In genomic region chr1:143884532-143884931, GRCh38 we compare ENCODE assay signal across 8 cellular contexts.
A peak's percentile ranks its signal among the peaks of the same experiment; 100 is the strongest.
DNase-seq lines count a peak whose midpoint lies in the region; ATAC-seq, FAIRE-seq and TF ChIP-seq lines count a peak whose summit lies in the region.
"Not testable (repeated sequence)": the region's sequence is repeated elsewhere in the genome, so short reads cannot be mapped to it uniquely, and the experiment has no call there.

No MANE protein-coding gene starts in this region.

- not testable (repeated sequence) for TF ChIP-seq POLR2A in A549 (IDR thresholded peaks at IDR 0.05; ENCODE audit: low read length)

- not testable (repeated sequence) for DNase-seq in A549 (ENCODE audit: low read depth in 1 of 2, low spot score in 1 of 2); MCF 10A (ENCODE audit: unreplicated experiment)
- DNase-seq in activated CD8-positive, alpha-beta memory T cell treated with anti-CD3 and anti-CD28 coated beads for 1 hour (ENCODE audit: extremely low read depth in 1 of 2, low read depth in 1 of 2): peak; percentile 14 to 26
- peak; percentile 49 for DNase-seq in left lobe of liver (ENCODE audit: low spot score)
- DNase-seq in stimulated activated CD4-positive, alpha-beta T cell treated with anti-CD3 and anti-CD28 coated beads, Interleukin-15, amount 100 ng/mL, for 1 hour (ENCODE audit: low read depth in 1 of 2, low spot score in 1 of 2): peak; percentile 13 to 36

- H3K4me1 ChIP-seq in A549: not testable (repeated sequence)

- CTCF ChIA-PET in A549 (lab: Yijun Ruan, JAX); MCF 10A (lab: Yijun Ruan, JAX): not testable (repeated sequence)

- not testable (repeated sequence) for H3K9me3 ChIP-seq in A549

- H3K4me3 Mint-ChIP-seq in IgD-negative memory B cell: peak overlapping the region in 3 of 4 donors; percentile 48 to 76 (median 68)
- peak overlapping the region; percentile 55 for H3K4me3 Mint-ChIP-seq in MCF 10A (ENCODE audit: unreplicated experiment)

- TF ChIP-seq RAD21 in A549 (conservative IDR thresholded peaks at IDR 0.05 in 1 of 2, IDR thresholded peaks at IDR 0.05 in 1 of 2): peak in 1 of 2 experiments; percentile 17; a peak in 2 of 5 replicates

- H3K9me3 Mint-ChIP-seq in IgD-negative memory B cell; MCF 10A (ENCODE audit: unreplicated experiment): not testable (repeated sequence)

- H3K4me3 ChIP-seq in A549: peak overlapping the region; percentile 46

- H3K27ac ChIP-seq in A549: peak overlapping the region in 1 of 2 experiments; percentile 71; a peak in 1 of 6 replicates

- not testable (repeated sequence) for H3K27ac Mint-ChIP-seq in IgD-negative memory B cell; MCF 10A (ENCODE audit: low read depth, unreplicated experiment)

- not testable (repeated sequence) for H3K36me3 Mint-ChIP-seq in IgD-negative memory B cell; MCF 10A (ENCODE audit: insufficient read depth, unreplicated experiment)

- ATAC-seq in A549 (peak; percentile 86 to 93), GM19328 (IDR thresholded peaks at IDR 0.05; ENCODE audit: unreplicated experiment) (peak; percentile 80), HG02798 (IDR thresholded peaks at IDR 0.05; ENCODE audit: poor library complexity, unreplicated experiment) (peak; percentile 84), left lobe of liver (peak; percentile 95)

- peak overlapping the region; percentile 51; the same call in 2 of the 3 replicates for H3K4me2 ChIP-seq in A549

- not testable (repeated sequence) for FAIRE-seq in A549 (lab: Jason Lieb, UNC)

- not testable (repeated sequence) for H3K27me3 Mint-ChIP-seq in IgD-negative memory B cell; MCF 10A (ENCODE audit: insufficient read depth, unreplicated experiment)

- TF ChIP-seq CTCF in A549 (IDR thresholded peaks at IDR 0.05): not testable (repeated sequence)
- TF ChIP-seq CTCF in MCF 10A (IDR thresholded peaks at IDR 0.05; ENCODE audit: unreplicated experiment): peak; percentile 52

- intact Hi-C loops in MCF 10A (cut with micrococcal nuclease): not testable (repeated sequence)

- not testable (repeated sequence) for BruUV-seq in MCF 10A (replicated peaks; lab: Mats Ljungman, UMichigan)

- not testable (repeated sequence) for TF ChIP-seq EP300 in A549 (IDR thresholded peaks at IDR 0.05)

- WGBS in A549 (ENCODE audit: missing lambda C conversion rate): 0% methylated on average over 10 of the region's 38 CpGs

- POLR2A ChIA-PET in A549 (lab: Yijun Ruan, JAX); MCF 10A (lab: Yijun Ruan, JAX): not testable (repeated sequence)

- H3K4me1 Mint-ChIP-seq in IgD-negative memory B cell; MCF 10A (ENCODE audit: insufficient read depth, unreplicated experiment): not testable (repeated sequence)
